Comparison of ENCODE assay signal across 10 cellular contexts in genomic region chr1:53737648-53738204, GRCh38. TPM values are rescaled to one million over a fixed set of nuclear protein-coding genes. Genes with fewer than 3 reads are reported as not detected.
DNase-seq lines count a peak whose midpoint lies in the region; ATAC-seq, FAIRE-seq and TF ChIP-seq lines count a peak whose summit lies in the region.
"Had no signal": no experiment of that assay in that cellular context is flagged by ENCODE, and none has a peak within 500 bp of the region (broad histone marks: within the 10 kb centered on the region; RNA-seq: fewer than 3 reads in every experiment).

No MANE protein-coding gene starts in this region.

- ATAC-seq in HepG2 (no peak), GM21423 (IDR thresholded peaks at IDR 0.05; ENCODE audit: unreplicated experiment) (no peak)

- no peak for TF ChIP-seq CTCF in coronary artery (IDR thresholded peaks at IDR 0.05)
- TF ChIP-seq CTCF in HepG2 (CRISPR knock-in tag; IDR thresholded peaks at IDR 0.05): no peak
- no peak for TF ChIP-seq CTCF in suprapubic skin (IDR thresholded peaks at IDR 0.05)

- peaks cover 2% of the 10 kb centered on the region for H3K9me3 Mint-ChIP-seq in activated T-cell treated with anti-CD3 and anti-CD28 coated beads, Interleukin-2, amount 50 U/mL, for 24 hours

- no TSS peak for BruUV-seq in HepG2 (replicated peaks; lab: Mats Ljungman, UMichigan)

- H3K36me3 ChIP-seq in HepG2 (replicated peaks in 1 of 2; ENCODE audit: control insufficient read depth in 1 of 2, insufficient read depth in 2 of 2, low read length in 2 of 2) (no peaks in the 10 kb centered on the region), suprapubic skin (no peaks in the 10 kb centered on the region)

- H3K36me3 Mint-ChIP-seq in activated T-cell treated with anti-CD3 and anti-CD28 coated beads, Interleukin-2, amount 50 U/mL, for 24 hours (ENCODE audit: low read depth): no peaks in the 10 kb centered on the region
- H3K36me3 Mint-ChIP-seq: CD4-positive, CD25-positive, alpha-beta regulatory T cell had no signal

- WGBS in HepG2 (ENCODE audit: low lambda C conversion rate): 17% methylated on average over 11 of the region's 58 CpGs
- 26% methylated on average over 14 of the region's 58 CpGs for WGBS in suprapubic skin

- intact Hi-C loops in HepG2 (cut with micrococcal nuclease; ENCODE audit: unreplicated experiment): no loop called here

- peaks cover 73% of the 10 kb centered on the region for H3K27me3 Mint-ChIP-seq in activated T-cell treated with anti-CD3 and anti-CD28 coated beads, Interleukin-2, amount 50 U/mL, for 24 hours

- H3K4me1 ChIP-seq in HepG2 (ENCODE audit: insufficient read depth, low read length) (peaks cover 22% of the 10 kb centered on the region), suprapubic skin (peaks cover 24% of the 10 kb centered on the region)

- H4K20me1 ChIP-seq in HepG2 (ENCODE audit: insufficient read depth, low read length): no peaks in the 10 kb centered on the region

- H3K4me3 Mint-ChIP-seq in activated T-cell treated with anti-CD3 and anti-CD28 coated beads, Interleukin-2, amount 50 U/mL, for 24 hours: peak overlapping the region; percentile 13

- H3K27me3 ChIP-seq in HepG2 (ENCODE audit: control insufficient read depth in 1 of 2, insufficient read depth in 2 of 2, low read length in 2 of 2) (peaks cover 5 to 70% of the 10 kb centered on the region in 2 experiments), suprapubic skin (peaks cover 45% of the 10 kb centered on the region)

- CTCF ChIA-PET in HepG2 (lab: Yijun Ruan, JAX; ENCODE audit: low intra/inter-chr PET ratio, low total read pairs): no interaction called here

- TF ChIP-seq RAD21 in HepG2 (CRISPR knock-in tag; IDR thresholded peaks at IDR 0.05): no peak

- H3K27ac Mint-ChIP-seq in activated T-cell treated with anti-CD3 and anti-CD28 coated beads, Interleukin-2, amount 50 U/mL, for 24 hours: no peak overlapping the region
- H3K27ac Mint-ChIP-seq: CD4-positive, CD25-positive, alpha-beta regulatory T cell had no signal

- no peak for TF ChIP-seq EP300 in HepG2 (IDR thresholded peaks at IDR 0.05; ENCODE audit: low read depth in 2 of 2, low read length in 2 of 2)
- no peak for TF ChIP-seq EP300 in HepG2 (CRISPR knock-in tag; IDR thresholded peaks at IDR 0.05; ENCODE audit: borderline replicate concordance)
- TF ChIP-seq EP300 in suprapubic skin (IDR thresholded peaks at IDR 0.05): no peak

- peak overlapping the region; percentile 87 for H3K4me3 ChIP-seq in coronary artery
- H3K4me3 ChIP-seq in HepG2 (replicated peaks in 1 of 3; ENCODE audit: insufficient read depth in 1 of 3, low read depth in 2 of 3, low read length in 3 of 3): no peak overlapping the region
- H3K4me3 ChIP-seq in suprapubic skin: peak overlapping the region; percentile 69

- DNase-seq in activated T-cell treated with anti-CD3 and anti-CD28 coated beads, Interleukin-2, amount 50 U/mL, for 24 hours: peak; percentile 35
- DNase-seq in activated T-cell treated with anti-CD3 and anti-CD28 coated beads for 4 hours (no peak), coronary artery (ENCODE audit: low spot score) (no peak), HepG2 (ENCODE audit: low spot score) (no peak), suprapubic skin (ENCODE audit: low spot score in 2 of 2) (no peak), RKO (ENCODE audit: low spot score) (no peak), NCI-H774 (lab: John Stamatoyannopoulos, UW) (no peak)
- DNase-seq: CD4-positive, CD25-positive, alpha-beta regulatory T cell had no signal

- no peak overlapping the region for H2AFZ ChIP-seq in HepG2 (ENCODE audit: low read length)

- peaks cover 2% of the 10 kb centered on the region for H3K4me1 Mint-ChIP-seq in activated T-cell treated with anti-CD3 and anti-CD28 coated beads, Interleukin-2, amount 50 U/mL, for 24 hours (ENCODE audit: low read depth)

- no peak for FAIRE-seq in HepG2 (lab: Jason Lieb, UNC)
- FAIRE-seq: GM19239 had no signal

- H3K79me2 ChIP-seq in HepG2 (ENCODE audit: insufficient read depth, low read length): no peaks in the 10 kb centered on the region

- POLR2A ChIA-PET in HepG2 (lab: Yijun Ruan, JAX): no interaction called here

- peaks cover 2% of the 10 kb centered on the region; the same call in 1 of the 2 replicates for H3K9me3 ChIP-seq in HepG2 (ENCODE audit: low read length)
- H3K9me3 ChIP-seq in suprapubic skin: no peaks in the 10 kb centered on the region

- H3K27ac ChIP-seq in coronary artery (peak overlapping the region in 1 of 2 donors; percentile 51), HepG2 (ENCODE audit: extremely low read length, insufficient read depth, low read length) (no peak overlapping the region), suprapubic skin (no peak overlapping the region)

- H3K9ac ChIP-seq in HepG2 (ENCODE audit: insufficient read depth, low read depth, low read length): no peak overlapping the region

- no peak overlapping the region for H3K4me2 ChIP-seq in HepG2 (ENCODE audit: low read depth, low read length)

- in situ Hi-C loops in HepG2 (cut with HindIII; ENCODE audit: extremely low pct_ligation_motif_present, low pct_unique_long_range_greater_than_20kb): no loop called here

- TF ChIP-seq POLR2A in HepG2 (IDR thresholded peaks at IDR 0.05; ENCODE audit: insufficient read depth in 1 of 2, low read depth in 2 of 2, low read length in 2 of 2): no peak
- TF ChIP-seq POLR2A in suprapubic skin (IDR thresholded peaks at IDR 0.05): no peak

TF ChIP-seq in HepG2, 621 proteins besides CTCF, POLR2A, EP300 and RAD21:
- TF ChIP-seq, protein P1, sequence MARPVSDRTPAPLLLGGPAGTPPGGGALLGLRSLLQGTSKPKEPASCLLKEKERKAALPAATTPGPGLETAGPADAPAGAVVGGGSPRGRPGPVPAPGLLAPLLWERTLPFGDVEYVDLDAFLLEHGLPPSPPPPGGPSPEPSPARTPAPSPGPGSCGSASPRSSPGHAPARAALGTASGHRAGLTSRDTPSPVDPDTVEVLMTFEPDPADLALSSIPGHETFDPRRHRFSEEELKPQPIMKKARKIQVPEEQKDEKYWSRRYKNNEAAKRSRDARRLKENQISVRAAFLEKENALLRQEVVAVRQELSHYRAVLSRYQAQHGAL (CRISPR knock-in tag; IDR thresholded peaks at IDR 0.05; ENCODE audit: not compliant biosample characterization): no peak
- no peak for TF ChIP-seq ZC3H13 (CRISPR knock-in tag; IDR thresholded peaks at IDR 0.05)
- peak; percentile 52 for TF ChIP-seq EZH2 (conservative IDR thresholded peaks at IDR 0.05; ENCODE audit: low read depth, low read length)
- TF ChIP-seq ZNF3 (CRISPR knock-in tag; IDR thresholded peaks at IDR 0.05): no peak
- TF ChIP-seq ZNF263 (CRISPR knock-in tag; IDR thresholded peaks at IDR 0.05): no peak

RNA-seq across cellular contexts. Expression of gene GLIS1, which starts 1.2 kb away (rescaled TPM):
- not detected in 2 replicates for total RNA-seq in HepG2 (2016; rRNA removed; fragmentation: Illumina TruSeq; extraction: Trizol)
- total RNA-seq in HepG2 (2016; cell fraction: cytosol; rRNA removed; fragmentation: Illumina TruSeq; extraction: Trizol; ENCODE audit: low read depth): not detected in 2 replicates
- not detected in 2 replicates for total RNA-seq in HepG2 (2016; cell fraction: insoluble cytoplasmic fraction; rRNA removed; fragmentation: Illumina TruSeq; extraction: Trizol)
- total RNA-seq in HepG2 (2016; cell fraction: membrane; rRNA removed; fragmentation: Illumina TruSeq; extraction: Trizol): not detected in 2 replicates
- not detected in 2 replicates for total RNA-seq in HepG2 (2016; cell fraction: nucleus; rRNA removed; fragmentation: Illumina TruSeq; extraction: Trizol)
- polyA plus RNA-seq in HepG2 (2011; rRNA removed): 0.03 TPM in 1 of 2 replicates, not detected in the other
- polyA plus RNA-seq in HepG2 (2011; cell fraction: cytosol; rRNA removed): not detected in 2 replicates
- polyA plus RNA-seq in HepG2 (2011; cell fraction: nucleus; rRNA removed): 0.10 TPM in 1 of 2 replicates, not detected in the other
- polyA plus RNA-seq in HepG2 (2012): 0.04 TPM in 1 of 2 replicates, not detected in the other
- not detected in 2 replicates for polyA plus RNA-seq in HepG2 (2016; cell fraction: cytosol; fragmentation: Illumina TruSeq; extraction: Trizol; ENCODE audit: low read depth)
- not detected in 2 replicates for polyA plus RNA-seq in HepG2 (2016; cell fraction: insoluble cytoplasmic fraction; fragmentation: Illumina TruSeq; extraction: Trizol; ENCODE audit: low read depth)
- not detected in 2 replicates for polyA plus RNA-seq in HepG2 (2016; cell fraction: membrane; fragmentation: Illumina TruSeq; extraction: Trizol; ENCODE audit: low read depth)
- polyA plus RNA-seq in HepG2 (2016; cell fraction: nucleus; fragmentation: Illumina TruSeq; extraction: Trizol; ENCODE audit: insufficient read depth, low read depth): not detected in 2 replicates
- not detected in 2 replicates for polyA minus RNA-seq in HepG2 (2011; rRNA and poly(A)+ RNA removed; ENCODE audit: low replicate concordance)
- not detected in 2 replicates for polyA minus RNA-seq in HepG2 (2011; cell fraction: cytosol; rRNA and poly(A)+ RNA removed)
- polyA minus RNA-seq in HepG2 (2011; cell fraction: nucleus; rRNA and poly(A)+ RNA removed): not detected in 2 replicates
- total RNA-seq in suprapubic skin: 1 to 10 TPM in 1 of 4 donors, under 1 TPM in 3; 0.34 to 1.5 (median 0.59) TPM
- total RNA-seq: CD4-positive, CD25-positive, alpha-beta regulatory T cell had no signal
- polyA plus RNA-seq: CD4-positive, CD25-positive, alpha-beta regulatory T cell had no signal

Comparison
In these comparisons a context has a peak if more than half of its experiments do, and no peak if none do; other contexts are left out.
1. H3K4me3 ChIP-seq: peak in coronary artery (single experiment) and suprapubic skin (single experiment); none in HepG2 (0 of 3).